Comparison of ENCODE assay signal across 8 cellular contexts in genomic region chr1:32179443-32180185, GRCh38. TPM values are rescaled to one million over a fixed set of nuclear protein-coding genes. Genes with fewer than 3 reads are reported as not detected.
DNase-seq lines count a peak whose midpoint lies in the region; ATAC-seq and TF ChIP-seq lines count a peak whose summit lies in the region.

Gene TXLNA, plus strand, starts transcription at chr1:32179675. Its CDS starts 671 bp downstream, at chr1:32180346.

- ATAC-seq in GM19372 (IDR thresholded peaks at IDR 0.05; ENCODE audit: low read depth, unreplicated experiment) = peak; percentile 84
- peak; percentile 68 for ATAC-seq in HG03558 (IDR thresholded peaks at IDR 0.05; ENCODE audit: extremely low read depth, unreplicated experiment)

- H3K4me3 ChIP-seq in lower leg skin (ENCODE audit: low read depth, poor library complexity, severe bottlenecking) = peak within 1 kb of the TSS; percentile 48

- peak within 1 kb of the TSS; percentile 94 for H3K27ac ChIP-seq in C4-2B

- intact Hi-C loops in lower leg skin (cut with DNase I; ENCODE audit: low total_unique reads) = no loop called here

- TF ChIP-seq CTCF in C4-2B (conservative IDR thresholded peaks at IDR 0.05) (no peak), lower leg skin (IDR thresholded peaks at IDR 0.05) (no peak)

- TF ChIP-seq POLR2A in lower leg skin (IDR thresholded peaks at IDR 0.05) = no peak

- DNase-seq in NCI-H748 treated with DMSO at 0.1 percent for 48 hours (lab: John Stamatoyannopoulos, UW) (peak; percentile 70), dermis microvascular lymphatic vessel endothelial cell (ENCODE audit: low read depth in 2 of 2) (peak; percentile 79 to 94), lower leg skin (ENCODE audit: low spot score in 2 of 2) (peak; percentile 90 to 98)
- DNase-seq in activated CD4-positive, alpha-beta T cell treated with anti-CD3 and anti-CD28 coated beads, Interleukin-2, amount 50 U/mL, for 48 hours = peak; percentile 92 to 94
- DNase-seq in stimulated activated CD4-positive, alpha-beta T cell treated with anti-CD3 and anti-CD28 coated beads, Interleukin-4, amount 100 ng/mL, for 48 hours (ENCODE audit: low read depth in 2 of 2) = peak; percentile 85 to 90

- WGBS in lower leg skin, 2 donors = 0 to 1% methylated on average over 37 to 45 of the region's 79 CpGs

RNA-seq across cellular contexts. Expression of gene TXLNA, which starts in this region (rescaled TPM):
- total RNA-seq in dermis microvascular lymphatic vessel endothelial cell (57.6 and 68.0 TPM in 2 replicates), lower leg skin (10 to 100 TPM; 41.1 to 62.0 (median 56.6) TPM)

Comparison
In these comparisons a context has a peak if more than half of its experiments do, and no peak if none do; other contexts are left out.
1. Peak in every context shown above with its lines: DNase-seq, ATAC-seq, H3K4me3 ChIP-seq and H3K27ac ChIP-seq.